In genomic region chr18:55414475-55414874, GRCh38 we compare ENCODE assay signal across 1 cellular context.
TF ChIP-seq lines count a peak whose summit lies in the region.

No MANE protein-coding gene starts in this region.

TF ChIP-seq in WTC11, 78 proteins besides CTCF, POLR2A, EP300 and RAD21 (continued from another document):
- TF ChIP-seq ZNF425 (CRISPR knock-in tag; conservative IDR thresholded peaks at IDR 0.05) (no peak), SMAD3 (CRISPR knock-in tag; IDR thresholded peaks at IDR 0.05; ENCODE audit: borderline replicate concordance) (no peak), GABPB1 (CRISPR knock-in tag; IDR thresholded peaks at IDR 0.05) (no peak), HMGA2 (CRISPR knock-in tag; IDR thresholded peaks at IDR 0.05) (no peak), ZNF317 (CRISPR knock-in tag; IDR thresholded peaks at IDR 0.05; ENCODE audit: borderline replicate concordance, low read depth) (no peak), MYBL2 (CRISPR knock-in tag; IDR thresholded peaks at IDR 0.05) (no peak), ATF1 (CRISPR knock-in tag; IDR thresholded peaks at IDR 0.05) (no peak), RORB (CRISPR knock-in tag; IDR thresholded peaks at IDR 0.05) (no peak), RELA (CRISPR knock-in tag; IDR thresholded peaks at IDR 0.05; ENCODE audit: borderline replicate concordance) (no peak), PREB (CRISPR knock-in tag; IDR thresholded peaks at IDR 0.05; ENCODE audit: borderline replicate concordance) (no peak), ZMAT4 (CRISPR knock-in tag; IDR thresholded peaks at IDR 0.05) (no peak)
